In genomic region chr6:99507648-99508047, GRCh38 we compare ENCODE assay signal across 37 cellular contexts.
"Had no signal": no experiment of that assay in that cellular context is flagged by ENCODE, and none has a peak within 500 bp of the region (broad histone marks: within the 10 kb centered on the region; RNA-seq: fewer than 3 reads in every experiment).

No MANE protein-coding gene starts in this region.

- H3K4me1 ChIP-seq: ascending aorta had no signal

- DNase-seq: activated B cell treated with CpG ODN at 0.5 μM for 24 hours; activated CD4-positive, alpha-beta memory T cell treated with anti-CD3 and anti-CD28 coated beads for 36 hours; activated CD4-positive, alpha-beta T cell treated with anti-CD3 and anti-CD28 coated beads for 4 hours; activated CD4-positive, alpha-beta T cell treated with anti-CD3 and anti-CD28 coated beads, Interleukin-2, amount 10 ng/mL, durations not matched to agents 24 days and 14 days; activated CD4-positive, alpha-beta T cell treated with anti-CD3 and anti-CD28 coated beads, Interleukin-2, amount 50 U/mL, for 1 hour; activated CD4-positive, alpha-beta T cell treated with anti-CD3 and anti-CD28 coated beads, Interleukin-2, amount 50 U/mL, for 4 hours; activated CD4-positive, CD25-positive, alpha-beta regulatory T cell treated with anti-CD3 and anti-CD28 coated beads, Interleukin-2, amount 50 U/mL, for 72 hours; activated CD8-positive, alpha-beta memory T cell treated with anti-CD3 and anti-CD28 coated beads, Interleukin-2, amount 50 U/mL, for 4 hours; activated CD8-positive, alpha-beta T cell treated with anti-CD3 and anti-CD28 coated beads for 36 hours; activated effector memory CD4-positive, alpha-beta T cell treated with anti-CD3 and anti-CD28 coated beads, Interleukin-2, amount 50 U/mL, for 16 hours; activated gamma-delta T cell treated with Interleukin-2 at 50 U/mL for 16 hours; activated naive CD4-positive, alpha-beta T cell; activated naive CD4-positive, alpha-beta T cell treated with anti-CD3 and anti-CD28 coated beads, Interleukin-2, amount 10 ng/mL, durations not matched to agents 7 days and 5 days; activated naive CD8-positive, alpha-beta T cell treated with anti-CD3 and anti-CD28 coated beads, Interleukin-2, amount 10 ng/mL, durations not matched to agents 7 days and 5 days; activated naive CD8-positive, alpha-beta T cell treated with anti-CD3 and anti-CD28 coated beads, Interleukin-2, amount 50 U/mL, for 24 hours; activated T-cell treated with anti-CD3 and anti-CD28 coated beads for 4 hours; activated T-cell treated with anti-CD3 and anti-CD28 coated beads, Interleukin-2, amount 50 U/mL, for 1 hour; activated T-cell treated with anti-CD3 and anti-CD28 coated beads, Interleukin-2, amount 50 U/mL, for 4 hours; activated T-cell treated with anti-CD3 and anti-CD28 coated beads, Interleukin-2, amount 50 U/mL, for 72 hours; amygdala; anterior cingulate cortex; caudate nucleus; cerebellar nuclear complex; T-helper 1 cell; T-helper 2 cell; T-helper 9 cell had no signal

- H3K27me3 Mint-ChIP-seq: activated B cell treated with CpG ODN at 0.5 μM for 24 hours; activated CD4-positive, alpha-beta memory T cell treated with anti-CD3 and anti-CD28 coated beads for 36 hours; activated CD4-positive, alpha-beta T cell treated with anti-CD3 and anti-CD28 coated beads, Interleukin-2, amount 10 ng/mL, durations not matched to agents 24 days and 14 days; activated CD8-positive, alpha-beta T cell treated with anti-CD3 and anti-CD28 coated beads for 36 hours; activated naive CD4-positive, alpha-beta T cell treated with anti-CD3 and anti-CD28 coated beads, Interleukin-2, amount 10 ng/mL, durations not matched to agents 7 days and 5 days; activated naive CD4-positive, alpha-beta T cell treated with anti-CD3 and anti-CD28 coated beads, Interleukin-2, amount 50 U/mL, for 24 hours; activated naive CD8-positive, alpha-beta T cell; activated naive CD8-positive, alpha-beta T cell treated with anti-CD3 and anti-CD28 coated beads, Interleukin-2, amount 10 ng/mL, durations not matched to agents 7 days and 5 days; activated naive CD8-positive, alpha-beta T cell treated with anti-CD3 and anti-CD28 coated beads, Interleukin-2, amount 50 U/mL, for 24 hours; activated T-helper 17 cell treated with anti-CD3 and anti-CD28 coated beads, Interleukin-2, amount 50 U/mL, for 72 hours; brain; central memory CD8-positive, alpha-beta T cell had no signal

- ATAC-seq: activated CD8-positive, alpha-beta T cell treated with anti-CD3 and anti-CD28 coated beads for 36 hours; activated naive CD8-positive, alpha-beta T cell treated with anti-CD3 and anti-CD28 coated beads, Interleukin-2, amount 50 U/mL, for 24 hours; activated T-cell treated with anti-CD3 and anti-CD28 coated beads, Interleukin-2, amount 50 U/mL, for 4 hours; activated T-cell treated with anti-CD3 and anti-CD28 coated beads, Interleukin-2, amount 50 U/mL, for 72 hours; activated T-helper 17 cell treated with anti-CD3 and anti-CD28 coated beads, Interleukin-2, amount 50 U/mL, for 72 hours had no signal

- H3K9me3 Mint-ChIP-seq: activated B cell treated with CpG ODN at 0.5 μM for 24 hours; activated CD4-positive, alpha-beta memory T cell treated with anti-CD3 and anti-CD28 coated beads for 36 hours; activated CD4-positive, alpha-beta T cell treated with anti-CD3 and anti-CD28 coated beads, Interleukin-2, amount 10 ng/mL, durations not matched to agents 24 days and 14 days; activated CD8-positive, alpha-beta T cell treated with anti-CD3 and anti-CD28 coated beads for 36 hours; activated naive CD4-positive, alpha-beta T cell treated with anti-CD3 and anti-CD28 coated beads, Interleukin-2, amount 10 ng/mL, durations not matched to agents 7 days and 5 days; activated naive CD4-positive, alpha-beta T cell treated with anti-CD3 and anti-CD28 coated beads, Interleukin-2, amount 50 U/mL, for 24 hours; activated naive CD8-positive, alpha-beta T cell treated with anti-CD3 and anti-CD28 coated beads, Interleukin-2, amount 10 ng/mL, durations not matched to agents 7 days and 5 days; activated naive CD8-positive, alpha-beta T cell treated with anti-CD3 and anti-CD28 coated beads, Interleukin-2, amount 50 U/mL, for 24 hours; activated T-cell treated with anti-CD3 and anti-CD28 coated beads, Interleukin-2, amount 50 U/mL, for 4 hours; activated T-cell treated with anti-CD3 and anti-CD28 coated beads, Interleukin-2, amount 50 U/mL, for 72 hours; activated T-helper 1 cell treated with anti-CD3 and anti-CD28 coated beads, Interleukin-12 subunit alpha, Interleukin-12 subunit beta, Interleukin-2, Interleukin-4 antibody, amounts not matched to agents 30 ng/mL and 10 ng/mL and 1 ng/mL, durations not matched to agents 14 hours and 24 hours and 36 hours; activated T-helper 17 cell treated with anti-CD3 and anti-CD28 coated beads, Interleukin-2, amount 50 U/mL, for 72 hours; brain; central memory CD8-positive, alpha-beta T cell; T-helper 1 cell treated with Interleukin-12 subunit alpha and Interleukin-12 subunit beta and Interleukin-4 antibody, amounts not matched to agents 30 μg/mL and 1 μg/mL, for 36 hours; T-helper 2 cell treated with Interferon-gamma antibody and Interleukin-4, amounts not matched to agents 5 μg/mL and 100 μg/mL, for 36 hours had no signal

- H3K4me3 Mint-ChIP-seq: activated B cell treated with CpG ODN at 0.5 μM for 24 hours; activated CD4-positive, alpha-beta memory T cell treated with anti-CD3 and anti-CD28 coated beads for 36 hours; activated CD4-positive, alpha-beta T cell treated with anti-CD3 and anti-CD28 coated beads, Interleukin-2, amount 10 ng/mL, durations not matched to agents 24 days and 14 days; activated CD8-positive, alpha-beta T cell treated with anti-CD3 and anti-CD28 coated beads for 36 hours; activated naive CD4-positive, alpha-beta T cell treated with anti-CD3 and anti-CD28 coated beads, Interleukin-2, amount 10 ng/mL, durations not matched to agents 7 days and 5 days; activated naive CD4-positive, alpha-beta T cell treated with anti-CD3 and anti-CD28 coated beads, Interleukin-2, amount 50 U/mL, for 24 hours; activated naive CD8-positive, alpha-beta T cell; activated naive CD8-positive, alpha-beta T cell treated with anti-CD3 and anti-CD28 coated beads, Interleukin-2, amount 10 ng/mL, durations not matched to agents 7 days and 5 days; activated naive CD8-positive, alpha-beta T cell treated with anti-CD3 and anti-CD28 coated beads, Interleukin-2, amount 50 U/mL, for 24 hours; activated T-cell treated with anti-CD3 and anti-CD28 coated beads, Interleukin-2, amount 50 U/mL, for 4 hours; activated T-cell treated with anti-CD3 and anti-CD28 coated beads, Interleukin-2, amount 50 U/mL, for 72 hours; activated T-helper 1 cell treated with anti-CD3 and anti-CD28 coated beads, Interleukin-12 subunit alpha, Interleukin-12 subunit beta, Interleukin-2, Interleukin-4 antibody, amounts not matched to agents 30 ng/mL and 10 ng/mL and 1 ng/mL, durations not matched to agents 14 hours and 24 hours and 36 hours; activated T-helper 17 cell treated with anti-CD3 and anti-CD28 coated beads, Interleukin-2, amount 50 U/mL, for 72 hours; brain; central memory CD8-positive, alpha-beta T cell; T-helper 1 cell treated with Interleukin-12 subunit alpha and Interleukin-12 subunit beta and Interleukin-4 antibody, amounts not matched to agents 30 μg/mL and 1 μg/mL, for 36 hours; T-helper 2 cell treated with Interferon-gamma antibody and Interleukin-4, amounts not matched to agents 5 μg/mL and 100 μg/mL, for 36 hours had no signal

- H3K9me3 ChIP-seq: ascending aorta had no signal

- H3K4me3 ChIP-seq: ascending aorta, cardiac muscle cell had no signal

- H3K27ac ChIP-seq: ascending aorta, cardiac muscle cell, VCaP had no signal

- H3K27ac Mint-ChIP-seq: activated B cell treated with CpG ODN at 0.5 μM for 24 hours; activated CD4-positive, alpha-beta memory T cell treated with anti-CD3 and anti-CD28 coated beads for 36 hours; activated CD4-positive, alpha-beta T cell treated with anti-CD3 and anti-CD28 coated beads, Interleukin-2, amount 10 ng/mL, durations not matched to agents 24 days and 14 days; activated CD8-positive, alpha-beta T cell treated with anti-CD3 and anti-CD28 coated beads for 36 hours; activated naive CD4-positive, alpha-beta T cell treated with anti-CD3 and anti-CD28 coated beads, Interleukin-2, amount 10 ng/mL, durations not matched to agents 7 days and 5 days; activated naive CD4-positive, alpha-beta T cell treated with anti-CD3 and anti-CD28 coated beads, Interleukin-2, amount 50 U/mL, for 24 hours; activated naive CD8-positive, alpha-beta T cell; activated naive CD8-positive, alpha-beta T cell treated with anti-CD3 and anti-CD28 coated beads, Interleukin-2, amount 10 ng/mL, durations not matched to agents 7 days and 5 days; activated naive CD8-positive, alpha-beta T cell treated with anti-CD3 and anti-CD28 coated beads, Interleukin-2, amount 50 U/mL, for 24 hours; activated T-cell treated with anti-CD3 and anti-CD28 coated beads, Interleukin-2, amount 50 U/mL, for 72 hours; activated T-helper 1 cell treated with anti-CD3 and anti-CD28 coated beads, Interleukin-12 subunit alpha, Interleukin-12 subunit beta, Interleukin-2, Interleukin-4 antibody, amounts not matched to agents 30 ng/mL and 10 ng/mL and 1 ng/mL, durations not matched to agents 14 hours and 24 hours and 36 hours; activated T-helper 17 cell treated with anti-CD3 and anti-CD28 coated beads, Interleukin-2, amount 50 U/mL, for 72 hours; brain; T-helper 1 cell treated with Interleukin-12 subunit alpha and Interleukin-12 subunit beta and Interleukin-4 antibody, amounts not matched to agents 30 μg/mL and 1 μg/mL, for 36 hours; T-helper 2 cell treated with Interferon-gamma antibody and Interleukin-4, amounts not matched to agents 5 μg/mL and 100 μg/mL, for 36 hours had no signal

- H3K4me1 Mint-ChIP-seq: activated naive CD8-positive, alpha-beta T cell treated with anti-CD3 and anti-CD28 coated beads, Interleukin-2, amount 10 ng/mL, durations not matched to agents 7 days and 5 days had no signal

- H3K27me3 ChIP-seq: ascending aorta, cardiac muscle cell had no signal
